In genomic region chr3:58568572-58569286, GRCh38 we compare ENCODE assay signal across 8 cellular contexts. TPM values are rescaled to one million over a fixed set of nuclear protein-coding genes. Genes with fewer than 3 reads are reported as not detected.
DNase-seq lines count a peak whose midpoint lies in the region; ATAC-seq and TF ChIP-seq lines count a peak whose summit lies in the region.

No MANE protein-coding gene starts in this region.

- no peaks in the 10 kb centered on the region for H3K27me3 Mint-ChIP-seq in CD4-positive, CD25-positive, alpha-beta regulatory T cell
- H3K27me3 Mint-ChIP-seq in activated CD8-positive, alpha-beta T cell treated with anti-CD3 and anti-CD28 coated beads for 36 hours: peaks cover 1% of the 10 kb centered on the region
- peaks cover 5% of the 10 kb centered on the region for H3K27me3 Mint-ChIP-seq in memory B cell

- H3K36me3 Mint-ChIP-seq in CD4-positive, CD25-positive, alpha-beta regulatory T cell: no peaks in the 10 kb centered on the region
- no peaks in the 10 kb centered on the region for H3K36me3 Mint-ChIP-seq in activated CD8-positive, alpha-beta T cell treated with anti-CD3 and anti-CD28 coated beads for 36 hours (ENCODE audit: low read depth)
- H3K36me3 Mint-ChIP-seq in memory B cell: no peaks in the 10 kb centered on the region

- CTCF ChIA-PET in activated CD8-positive, alpha-beta T cell treated with anti-CD3 and anti-CD28 coated beads for 36 hours (lab: Charles Lee): interaction anchor here (0.7 to 9.5 kb wide), 32 partner anchors 9 to 493 kb away, joined by 3 to 161 read pairs (median 4); partner anchors contain the start of genes HTD2, KCTD6 and RPP14

- H3K4me3 ChIP-seq in CD4-positive, CD25-positive, alpha-beta regulatory T cell (ENCODE audit: low read depth, low read length): no peak overlapping the region

- no peaks in the 10 kb centered on the region for H3K36me3 ChIP-seq in CD4-positive, CD25-positive, alpha-beta regulatory T cell (ENCODE audit: control insufficient read depth, insufficient read depth, low read length)

- H3K9me3 ChIP-seq in CD4-positive, CD25-positive, alpha-beta regulatory T cell (ENCODE audit: control insufficient read depth in 2 of 2, low read length in 2 of 2): no peaks in the 10 kb centered on the region

- H3K4me1 Mint-ChIP-seq in CD4-positive, CD25-positive, alpha-beta regulatory T cell: peaks cover 0 to 8% (median under 1%) of the 10 kb centered on the region in 4 donors
- peaks cover 4% of the 10 kb centered on the region for H3K4me1 Mint-ChIP-seq in activated CD8-positive, alpha-beta T cell treated with anti-CD3 and anti-CD28 coated beads for 36 hours (ENCODE audit: low read depth)
- peaks cover 7% of the 10 kb centered on the region for H3K4me1 Mint-ChIP-seq in memory B cell

- peak; percentile 35 to 51 (median 49) for DNase-seq in CD4-positive, CD25-positive, alpha-beta regulatory T cell
- DNase-seq in GOT3 (lab: John Stamatoyannopoulos, UW) (peak; percentile 19), NCI-H526 treated with DMSO at 0.1 percent for 48 hours (lab: John Stamatoyannopoulos, UW) (peak; percentile 1), memory B cell (ENCODE audit: low spot score in 2 of 2) (peak; percentile 72 to 80)
- DNase-seq in activated CD8-positive, alpha-beta T cell treated with anti-CD3 and anti-CD28 coated beads for 36 hours: peak; percentile 83
- peak; percentile 46 for DNase-seq in effector CD8-positive, alpha-beta T cell (lab: John Stamatoyannopoulos, UW)
- DNase-seq in stimulated activated CD8-positive, alpha-beta memory T cell treated with anti-CD3 and anti-CD28 coated beads, Interleukin-15, amount 100 ng/mL, for 4 hours (ENCODE audit: low read depth in 2 of 2): peak; percentile 27 to 34

- H3K27ac ChIP-seq in CD4-positive, CD25-positive, alpha-beta regulatory T cell (ENCODE audit: insufficient read depth, low read length, poor library complexity, severe bottlenecking): no peak overlapping the region

- POLR2A ChIA-PET in activated CD8-positive, alpha-beta T cell treated with anti-CD3 and anti-CD28 coated beads for 36 hours (lab: Charles Lee): no interaction called here

- peak overlapping the region in 1 of 3 donors; percentile 57 for H3K27ac Mint-ChIP-seq in CD4-positive, CD25-positive, alpha-beta regulatory T cell
- H3K27ac Mint-ChIP-seq in activated CD8-positive, alpha-beta T cell treated with anti-CD3 and anti-CD28 coated beads for 36 hours: no peak overlapping the region
- H3K27ac Mint-ChIP-seq in memory B cell: no peak overlapping the region

- intact Hi-C loops in activated CD8-positive, alpha-beta T cell treated with anti-CD3 and anti-CD28 coated beads for 36 hours (cut with micrococcal nuclease): loop anchor here (2.0 kb wide), 1 partner anchor 62 kb away; no protein-coding TSS in a partner anchor

- no peaks in the 10 kb centered on the region for H3K9me3 Mint-ChIP-seq in CD4-positive, CD25-positive, alpha-beta regulatory T cell
- no peaks in the 10 kb centered on the region for H3K9me3 Mint-ChIP-seq in activated CD8-positive, alpha-beta T cell treated with anti-CD3 and anti-CD28 coated beads for 36 hours
- peaks cover 5% of the 10 kb centered on the region for H3K9me3 Mint-ChIP-seq in memory B cell

- H3K4me1 ChIP-seq in CD4-positive, CD25-positive, alpha-beta regulatory T cell (ENCODE audit: control insufficient read depth, insufficient read depth, low read length, poor library complexity, severe bottlenecking): peaks cover 5% of the 10 kb centered on the region

- no peaks in the 10 kb centered on the region for H3K27me3 ChIP-seq in CD4-positive, CD25-positive, alpha-beta regulatory T cell (ENCODE audit: control insufficient read depth, insufficient read depth, low read length)

- no peak for ATAC-seq in CD4-positive, CD25-positive, alpha-beta regulatory T cell (ENCODE audit: low read depth in 2 of 2)
- ATAC-seq in activated CD8-positive, alpha-beta T cell treated with anti-CD3 and anti-CD28 coated beads for 36 hours: peak; percentile 61
- ATAC-seq in memory B cell (ENCODE audit: low read depth): peak; percentile 61
- ATAC-seq in GM21528 (IDR thresholded peaks at IDR 0.05; ENCODE audit: low FRiP score, unreplicated experiment): no peak

- H3K4me3 Mint-ChIP-seq in CD4-positive, CD25-positive, alpha-beta regulatory T cell: peak overlapping the region in 2 of 4 donors; percentile 41 to 56
- no peak overlapping the region for H3K4me3 Mint-ChIP-seq in activated CD8-positive, alpha-beta T cell treated with anti-CD3 and anti-CD28 coated beads for 36 hours
- H3K4me3 Mint-ChIP-seq in memory B cell: peak overlapping the region; percentile 85

- peak; percentile 94 for TF ChIP-seq CTCF in activated CD8-positive, alpha-beta T cell treated with anti-CD3 and anti-CD28 coated beads for 36 hours (IDR thresholded peaks at IDR 0.05)

RNA-seq across cellular contexts. Expression of gene FAM107A, which starts 8.5 kb away (rescaled TPM):
- not detected for total RNA-seq in CD4-positive, CD25-positive, alpha-beta regulatory T cell
- not detected for polyA plus RNA-seq in CD4-positive, CD25-positive, alpha-beta regulatory T cell
- total RNA-seq in activated CD8-positive, alpha-beta T cell treated with anti-CD3 and anti-CD28 coated beads for 36 hours: not detected

RNA-seq across cellular contexts. Expression of gene ACOX2, which starts 31.7 kb away (rescaled TPM):
- total RNA-seq in CD4-positive, CD25-positive, alpha-beta regulatory T cell: not detected
- polyA plus RNA-seq in CD4-positive, CD25-positive, alpha-beta regulatory T cell: not detected
- not detected for total RNA-seq in activated CD8-positive, alpha-beta T cell treated with anti-CD3 and anti-CD28 coated beads for 36 hours

Comparison
In these comparisons a context has a peak if more than half of its experiments do, and no peak if none do; other contexts are left out.
1. ATAC-seq: peak in activated CD8-positive, alpha-beta T cell treated with anti-CD3 and anti-CD28 coated beads for 36 hours (single experiment) and memory B cell (single experiment); none in CD4-positive, CD25-positive, alpha-beta regulatory T cell (0 of 2) and GM21528 (single experiment).
2. DNase-seq: peak in every context shown above with its lines; median percentile 83 in activated CD8-positive, alpha-beta T cell treated with anti-CD3 and anti-CD28 coated beads for 36 hours; 76 in memory B cell; 49 in CD4-positive, CD25-positive, alpha-beta regulatory T cell; 46 in effector CD8-positive, alpha-beta T cell; 30 in stimulated activated CD8-positive, alpha-beta memory T cell treated with anti-CD3 and anti-CD28 coated beads, Interleukin-15, amount 100 ng/mL, for 4 hours; 19 in GOT3; 1 in NCI-H526 treated with DMSO at 0.1 percent for 48 hours.